25 cellular contexts compared by ENCODE assay signal in the genomic region with DNA sequence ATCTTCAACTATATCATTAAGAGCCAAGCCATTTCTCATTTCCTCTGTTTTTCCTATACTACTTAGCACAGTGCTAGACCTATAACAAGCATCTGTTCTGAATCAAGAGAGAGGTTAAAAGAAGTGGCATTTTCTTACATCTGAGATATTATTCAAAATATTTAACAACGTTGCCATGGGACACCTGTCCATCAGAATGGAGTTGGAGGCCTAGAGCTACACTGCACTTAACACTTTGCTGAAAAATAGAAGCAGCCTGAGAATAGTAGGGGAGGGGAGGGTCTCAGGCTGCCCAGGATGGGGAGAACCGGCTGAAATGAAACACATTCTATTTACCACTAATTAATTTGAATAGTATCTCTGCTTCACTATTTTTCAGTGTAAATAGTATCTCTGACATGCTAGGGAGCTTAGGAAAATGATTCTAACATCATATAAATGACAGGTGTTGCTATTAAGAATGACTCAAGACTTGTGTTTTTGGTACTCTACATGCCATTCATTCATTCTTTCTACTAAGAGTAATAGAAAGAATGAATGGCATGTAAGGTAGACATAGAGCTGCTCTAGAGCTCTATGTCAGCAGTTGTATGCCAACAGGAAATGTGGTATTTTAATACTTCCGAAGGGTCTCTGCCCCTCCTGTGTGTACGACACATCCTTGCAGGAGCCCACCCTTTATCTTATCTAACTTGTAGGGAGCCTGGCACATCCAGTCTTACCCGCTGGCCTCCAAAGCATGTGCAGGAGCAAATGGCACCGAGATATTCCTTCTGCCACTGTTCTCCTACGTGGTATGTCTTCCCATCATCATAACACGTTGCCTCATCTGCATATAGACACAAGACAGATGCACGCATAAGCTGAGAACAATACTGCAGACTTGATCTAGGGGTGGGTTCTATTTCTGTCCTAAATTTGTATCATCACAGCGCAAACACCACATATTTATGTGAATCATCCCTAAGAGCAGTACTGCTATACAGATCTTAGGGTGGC. TPM values are rescaled to one million over a fixed set of nuclear protein-coding genes. Genes with fewer than 3 reads are reported as not detected.
A peak's percentile ranks its signal among the peaks of the same experiment; 100 is the strongest.
DNase-seq lines count a peak whose midpoint lies in the region; ATAC-seq, FAIRE-seq and TF ChIP-seq lines count a peak whose summit lies in the region.
"Had no signal": no experiment of that assay in that cellular context is flagged by ENCODE, and none has a peak within 500 bp of the region (broad histone marks: within the 10 kb centered on the region; RNA-seq: fewer than 3 reads in every experiment).

No MANE protein-coding gene starts in this region.

- H3K79me2 ChIP-seq in K562 (ENCODE audit: control insufficient read depth, insufficient read depth, low read length): no peaks in the 10 kb centered on the region
- H3K79me2 ChIP-seq: parathyroid adenoma had no signal

- no peaks in the 10 kb centered on the region for H4K20me1 ChIP-seq in K562 (replicated peaks; ENCODE audit: control insufficient read depth, insufficient read depth, low read length)

- CTCF ChIA-PET in A673 (lab: Charles Lee) (no interaction called here), K562 (lab: Yijun Ruan, JAX; ENCODE audit: low intra/inter-chr PET ratio) (no interaction called here)

- H3K4me2 ChIP-seq in K562 (ENCODE audit: insufficient read depth, low read length): no peak overlapping the region
- H3K4me2 ChIP-seq: PC-9 had no signal

- peak; percentile 7 for ATAC-seq in GM19395 (IDR thresholded peaks at IDR 0.05; ENCODE audit: unreplicated experiment)
- ATAC-seq in K562: no peak
- ATAC-seq: activated T-cell treated with anti-CD3 and anti-CD28 coated beads, Interleukin-2, amount 50 U/mL, for 72 hours; HCT116; naive thymus-derived CD8-positive, alpha-beta T cell; sciatic nerve had no signal

- peak; percentile 37 for DNase-seq in A673 (ENCODE audit: low spot score)
- DNase-seq in K562 (ENCODE audit: extremely low read depth in 1 of 4, low spot score in 3 of 4): no peak
- peak; percentile 6 for DNase-seq in fibroblast of villous mesenchyme (ENCODE audit: low read depth)
- no peak for DNase-seq in NCI-H2029 (lab: John Stamatoyannopoulos, UW)
- DNase-seq in stomach: no peak
- DNase-seq in foreskin melanocyte: no peak
- no peak for DNase-seq in activated T-cell treated with anti-CD3 and anti-CD28 coated beads, Interleukin-2, amount 50 U/mL, for 1 hour
- DNase-seq: activated CD4-positive, alpha-beta T cell treated with anti-CD3 and anti-CD28 coated beads for 1 hour; activated naive CD4-positive, alpha-beta T cell treated with anti-CD3 and anti-CD28 coated beads, Interleukin-2, amount 50 U/mL, for 16 hours; activated T-cell treated with anti-CD3 and anti-CD28 coated beads, Interleukin-2, amount 50 U/mL, for 72 hours; anterior cingulate cortex; effector CD4-positive, alpha-beta T cell; erythroblast; glutamatergic neuron; KG1; mesendoderm; naive thymus-derived CD8-positive, alpha-beta T cell; NCI-H187 treated with DMSO at 0.1 percent for 48 hours; NCI-H345; PC-9; SHP77 had no signal

- no peak for FAIRE-seq in K562 (lab: Jason Lieb, UNC)

- intact Hi-C loops in A673 (cut with micrococcal nuclease; ENCODE audit: unreplicated experiment) (no loop called here), K562 (cut with micrococcal nuclease) (no loop called here), stomach (cut with DNase I; ENCODE audit: low total_unique reads) (no loop called here)

- H3K9me3 ChIP-seq in A673 (ENCODE audit: low read depth, low read length, poor library complexity, severe bottlenecking): no peaks in the 10 kb centered on the region
- no peaks in the 10 kb centered on the region for H3K9me3 ChIP-seq in K562 (replicated peaks; ENCODE audit: control insufficient read depth, insufficient read depth, low read depth, low read length)
- H3K9me3 ChIP-seq in stomach: no peaks in the 10 kb centered on the region

- POLR2A ChIA-PET in A673 (lab: Charles Lee; ENCODE audit: low non-redundant PET): interaction anchor here (0.6 to 0.7 kb wide), 2 partner anchors 28 to 68 kb away, joined by 3 read pairs; no protein-coding TSS in a partner anchor
- POLR2A ChIA-PET in K562 (lab: Yijun Ruan, JAX): no interaction called here

- H3K4me1 ChIP-seq in A673 (ENCODE audit: insufficient read depth, low read length, poor library complexity, severe bottlenecking) (peaks cover 5% of the 10 kb centered on the region), K562 (replicated peaks in 1 of 2; ENCODE audit: control insufficient read depth in 2 of 2, insufficient read depth in 2 of 2, low read length in 2 of 2) (peaks cover 0 to 6% of the 10 kb centered on the region in 2 experiments; a peak in 3 of 5 replicates), stomach (no peaks in the 10 kb centered on the region)
- H3K4me1 ChIP-seq: parathyroid adenoma had no signal

- BruUV-seq in A673 (replicated peaks; lab: Mats Ljungman, UMichigan) (no TSS peak), K562 (replicated peaks; lab: Mats Ljungman, UMichigan) (no TSS peak)

- 85% methylated on average over 10 of the region's 10 CpGs for WGBS in K562 (ENCODE audit: insufficient coverage, low coverage, missing lambda C conversion rate)
- 90 to 95% (median 93%) methylated on average over 10 of the region's 10 CpGs for WGBS in stomach, 5 donors

- TF ChIP-seq CTCF in A673 (conservative IDR thresholded peaks at IDR 0.05; ENCODE audit: low read depth, low read length) (no peak), K562 (IDR thresholded peaks at IDR 0.05 in 2 of 3, conservative IDR thresholded peaks at IDR 0.05 in 1 of 3; ENCODE audit: insufficient read depth in 2 of 3, low read depth in 1 of 3, low read length in 3 of 3) (no peak), fibroblast of villous mesenchyme (IDR thresholded peaks at IDR 0.05; ENCODE audit: insufficient read depth, low read depth, low read length) (no peak), stomach (IDR thresholded peaks at IDR 0.05) (no peak)

- no peak for TF ChIP-seq POLR2A in K562 (conservative IDR thresholded peaks at IDR 0.05)
- TF ChIP-seq POLR2A in stomach (IDR thresholded peaks at IDR 0.05): no peak

- no peak overlapping the region for H3K4me3 ChIP-seq in A673 (ENCODE audit: low read depth, low read length, poor library complexity, severe bottlenecking)
- H3K4me3 ChIP-seq in K562: no peak overlapping the region
- no peak overlapping the region for H3K4me3 ChIP-seq in fibroblast of villous mesenchyme (ENCODE audit: low read depth, low read length)
- no peak overlapping the region for H3K4me3 ChIP-seq in stomach
- H3K4me3 ChIP-seq: PC-9 had no signal

- H3K9ac ChIP-seq in K562 (ENCODE audit: insufficient read depth in 1 of 2, low read depth in 2 of 2, low read length in 2 of 2): no peak overlapping the region
- H3K9ac ChIP-seq: parathyroid adenoma had no signal

- in situ Hi-C loops in K562 (cut with MboI): loop anchor here (10.0 kb wide), 1 partner anchor 880 kb away; no protein-coding TSS in a partner anchor

- no peak for TF ChIP-seq EP300 in K562 (IDR thresholded peaks at IDR 0.05; ENCODE audit: low read length)
- no peak for TF ChIP-seq EP300 in stomach (IDR thresholded peaks at IDR 0.05)

- H3K27me3 ChIP-seq in A673 (replicated peaks; ENCODE audit: insufficient read depth, low read depth, low read length, poor library complexity) (no peaks in the 10 kb centered on the region), K562 (ENCODE audit: control insufficient read depth in 2 of 2, insufficient read depth in 2 of 2, low read length in 2 of 2) (no peaks in the 10 kb centered on the region), stomach (no peaks in the 10 kb centered on the region)

- H3K27ac ChIP-seq in A673 (ENCODE audit: low read depth, low read length, poor library complexity, severe bottlenecking): peak overlapping the region; percentile 4
- no peak overlapping the region for H3K27ac ChIP-seq in K562 (ENCODE audit: extremely low read depth, low read depth, low read length)
- no peak overlapping the region for H3K27ac ChIP-seq in stomach
- H3K27ac ChIP-seq: parathyroid adenoma, PC-9 had no signal

- TF ChIP-seq RAD21 in K562 (CRISPR knock-in tag; conservative IDR thresholded peaks at IDR 0.05 in 1 of 2, IDR thresholded peaks at IDR 0.05 in 1 of 2): no peak

- no peak overlapping the region for H2AFZ ChIP-seq in K562 (ENCODE audit: low read depth, low read length)
- H2AFZ ChIP-seq: parathyroid adenoma, PC-9 had no signal

- H3K9me1 ChIP-seq in K562 (ENCODE audit: control insufficient read depth, insufficient read depth, low read length): no peaks in the 10 kb centered on the region

- H3K36me3 ChIP-seq in A673 (ENCODE audit: insufficient read depth, low read length, poor library complexity, severe bottlenecking): peaks cover 96% of the 10 kb centered on the region
- peaks cover 28% of the 10 kb centered on the region; the same call in 2 of the 3 replicates for H3K36me3 ChIP-seq in K562 (ENCODE audit: control insufficient read depth, insufficient read depth, low read length)
- peaks cover 18 to 92% (median 83%) of the 10 kb centered on the region in 4 donors for H3K36me3 ChIP-seq in stomach

TF ChIP-seq in K562, 482 proteins besides CTCF, POLR2A, EP300 and RAD21 (continues in another document):
- TF ChIP-seq SMC3 (conservative IDR thresholded peaks at IDR 0.05; ENCODE audit: insufficient read depth, low read depth, low read length) (no peak), RFX1 (IDR thresholded peaks at IDR 0.05) (0 out of 2 replicates have a peak, but pooled peaks have one; percentile 26), SP2 (IDR thresholded peaks at IDR 0.05; ENCODE audit: extremely low read depth, low read depth, low read length, poor library complexity, severe bottlenecking) (no peak)

RNA-seq across cellular contexts. Expression of gene ATIC, which starts 52.6 kb away (rescaled TPM):
- total RNA-seq in A673 (2021) (328 and 333 TPM in 2 replicates), K562 (2014; rRNA removed) (61.6 and 71.6 TPM in 2 replicates), K562 (2014; rRNA removed; fragmentation: Illumina TruSeq; extraction: Trizol) (54.2 and 58.4 TPM in 2 replicates), K562 (2015; rRNA removed; fragmentation: Illumina TruSeq; extraction: Trizol) (45.6 and 53.5 TPM in 2 replicates), K562 (2021) (305 and 308 TPM in 2 replicates), fibroblast of villous mesenchyme (20.3 and 27.4 TPM in 2 replicates), stomach (100 to 1,000 TPM in 1 of 5 donors, 10 to 100 TPM in 3, 1 to 10 TPM in 1; 9.4 to 125 (median 45.5) TPM)
- 153 and 264 TPM in 2 replicates for total RNA-seq in K562 (2011; cell fraction: chromatin; rRNA removed; ENCODE audit: low replicate concordance)
- 74.7 and 102 TPM in 2 replicates for total RNA-seq in K562 (2011; cell fraction: nucleolus; rRNA removed)
- total RNA-seq in K562 (2011; cell fraction: nucleoplasm; rRNA removed): 123 and 141 TPM in 2 replicates
- polyA plus RNA-seq in K562 (2011; rRNA removed) (131 and 134 TPM in 2 replicates), K562 (2014; fragmentation: Illumina TruSeq; extraction: Trizol) (384 and 426 TPM in 2 replicates), K562 (2014; fragmentation: Nextera tagmentation; extraction: Ambion mirVana) (100 to 1,000 TPM; 304 to 480 TPM), K562 (2014; rRNA removed) (178 and 212 TPM in 2 replicates), stomach (10 to 100 TPM; 74.8 to 80.2 (median 78.4) TPM)
- 79.2 and 99.4 TPM in 2 replicates for polyA plus RNA-seq in K562 (2011; cell fraction: cytosol; rRNA removed)
- 112 and 126 TPM in 2 replicates for polyA plus RNA-seq in K562 (2011; cell fraction: nucleus; rRNA removed)
- 257 and 409 TPM in 2 replicates for polyA plus RNA-seq in K562 (2012)
- 285 and 362 TPM in 2 replicates for polyA minus RNA-seq in K562 (2011; rRNA and poly(A)+ RNA removed)
- polyA minus RNA-seq in K562 (2011; cell fraction: cytosol; rRNA and poly(A)+ RNA removed): 147 and 208 TPM in 2 replicates
- 47.4 and 65.0 TPM in 2 replicates for polyA minus RNA-seq in K562 (2011; cell fraction: nucleus; rRNA and poly(A)+ RNA removed)

Comparison
In these comparisons a context has a peak if more than half of its experiments do, and no peak if none do; other contexts are left out.
1. DNase-seq: peak in A673 (single experiment) and fibroblast of villous mesenchyme (single experiment); none in K562 (0 of 4), NCI-H2029 (single experiment), stomach (single experiment), foreskin melanocyte (single experiment) and activated T-cell treated with anti-CD3 and anti-CD28 coated beads, Interleukin-2, amount 50 U/mL, for 1 hour (single experiment).